Comparison of ENCODE assay signal across 1 cellular context in the genomic region with DNA sequence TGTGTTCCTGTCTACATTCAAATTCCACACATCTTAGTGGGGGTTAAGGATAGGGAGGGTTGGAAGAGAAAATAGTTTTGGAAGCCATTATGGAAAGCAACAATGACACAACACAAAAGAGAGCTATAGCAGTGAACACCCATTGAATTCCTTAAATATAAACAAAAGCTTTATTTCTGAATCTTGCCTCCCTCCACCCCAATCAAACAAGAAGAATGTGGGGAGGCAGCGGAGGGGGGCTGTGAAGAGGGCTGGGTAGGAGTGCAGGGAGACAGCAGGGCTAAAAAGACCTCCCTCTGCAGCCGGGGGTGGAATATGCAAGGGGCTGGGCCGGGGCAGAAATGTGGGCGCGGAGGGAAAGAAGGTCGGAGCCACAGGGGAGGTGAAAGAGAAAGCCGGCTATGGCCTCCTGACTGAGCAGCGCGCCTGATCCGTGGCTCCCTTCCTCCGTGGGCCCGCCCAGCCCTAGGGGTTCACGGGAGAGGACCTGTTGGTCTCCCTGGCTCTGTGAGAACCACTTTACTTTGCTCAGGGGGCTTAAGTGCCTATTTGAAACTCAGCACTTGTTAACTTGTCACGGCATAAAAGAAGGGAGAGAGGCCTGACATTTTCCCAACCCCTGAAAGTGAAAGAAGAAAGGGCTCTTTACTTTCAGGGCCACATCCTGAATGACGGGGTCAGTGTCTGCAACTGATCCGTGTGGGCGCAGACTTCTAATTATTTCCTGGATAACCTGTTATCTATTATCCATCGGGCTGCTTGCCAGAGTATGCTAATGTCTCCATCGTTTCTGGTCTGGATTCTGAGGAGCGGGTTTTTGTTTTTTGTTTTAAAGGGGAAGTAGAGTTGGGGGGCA.
TF ChIP-seq lines count a peak whose summit lies in the region.

No MANE protein-coding gene starts in this region.

TF ChIP-seq in HepG2, 621 proteins besides CTCF, POLR2A, EP300 and RAD21 (continued from another document and continues in another):
- no peak for TF ChIP-seq MTERF4 (CRISPR knock-in tag; IDR thresholded peaks at IDR 0.05)
- TF ChIP-seq SMAD3 (CRISPR knock-in tag; IDR thresholded peaks at IDR 0.05) = 0 out of 2 replicates have a peak, but pooled peaks have one; percentile 21
- 0 out of 2 replicates have a peak, but pooled peaks have one; percentile 3 for TF ChIP-seq MED1 (CRISPR knock-in tag; IDR thresholded peaks at IDR 0.05)
- TF ChIP-seq YY1 (IDR thresholded peaks at IDR 0.05; ENCODE audit: insufficient read depth, insufficient replicate concordance, low read depth, low read length) = peak; percentile 36
- TF ChIP-seq FOSL2 (CRISPR knock-in tag; IDR thresholded peaks at IDR 0.05) = 0 out of 2 replicates have a peak, but pooled peaks have one; percentile 3
- TF ChIP-seq ZNF777 (CRISPR knock-in tag; IDR thresholded peaks at IDR 0.05) = 0 out of 2 replicates have a peak, but pooled peaks have one; percentile 5
- TF ChIP-seq ZFX (CRISPR knock-in tag; IDR thresholded peaks at IDR 0.05; ENCODE audit: low read depth) = 0 out of 2 replicates have a peak, but pooled peaks have one; percentile 18
- TF ChIP-seq ZNF768 (CRISPR knock-in tag; IDR thresholded peaks at IDR 0.05) = peak; percentile 28; the same call in 1 of the 2 replicates
- TF ChIP-seq ZNF331 (CRISPR knock-in tag; IDR thresholded peaks at IDR 0.05) = 0 out of 2 replicates have a peak, but pooled peaks have one; percentile 27
- no peak for TF ChIP-seq MEF2D (CRISPR knock-in tag; IDR thresholded peaks at IDR 0.05)
- 0 out of 2 replicates have a peak, but pooled peaks have one; percentile 12 for TF ChIP-seq NR2F6 (IDR thresholded peaks at IDR 0.05)
- peak; percentile 7; the same call in 1 of the 2 replicates for TF ChIP-seq NR2F6 (CRISPR knock-in tag; IDR thresholded peaks at IDR 0.05)
- peak; percentile 61 for TF ChIP-seq AGO2 (optimal IDR thresholded peaks at IDR 0.05; ENCODE audit: low read depth, low read length)
- peak; percentile 41; the same call in 1 of the 2 replicates for TF ChIP-seq POLR2AphosphoS5 (IDR thresholded peaks at IDR 0.05; ENCODE audit: low read depth, low read length)
- 0 out of 2 replicates have a peak, but pooled peaks have one; percentile 28 for TF ChIP-seq IRF2 (CRISPR knock-in tag; IDR thresholded peaks at IDR 0.05)
- TF ChIP-seq, protein P1, sequence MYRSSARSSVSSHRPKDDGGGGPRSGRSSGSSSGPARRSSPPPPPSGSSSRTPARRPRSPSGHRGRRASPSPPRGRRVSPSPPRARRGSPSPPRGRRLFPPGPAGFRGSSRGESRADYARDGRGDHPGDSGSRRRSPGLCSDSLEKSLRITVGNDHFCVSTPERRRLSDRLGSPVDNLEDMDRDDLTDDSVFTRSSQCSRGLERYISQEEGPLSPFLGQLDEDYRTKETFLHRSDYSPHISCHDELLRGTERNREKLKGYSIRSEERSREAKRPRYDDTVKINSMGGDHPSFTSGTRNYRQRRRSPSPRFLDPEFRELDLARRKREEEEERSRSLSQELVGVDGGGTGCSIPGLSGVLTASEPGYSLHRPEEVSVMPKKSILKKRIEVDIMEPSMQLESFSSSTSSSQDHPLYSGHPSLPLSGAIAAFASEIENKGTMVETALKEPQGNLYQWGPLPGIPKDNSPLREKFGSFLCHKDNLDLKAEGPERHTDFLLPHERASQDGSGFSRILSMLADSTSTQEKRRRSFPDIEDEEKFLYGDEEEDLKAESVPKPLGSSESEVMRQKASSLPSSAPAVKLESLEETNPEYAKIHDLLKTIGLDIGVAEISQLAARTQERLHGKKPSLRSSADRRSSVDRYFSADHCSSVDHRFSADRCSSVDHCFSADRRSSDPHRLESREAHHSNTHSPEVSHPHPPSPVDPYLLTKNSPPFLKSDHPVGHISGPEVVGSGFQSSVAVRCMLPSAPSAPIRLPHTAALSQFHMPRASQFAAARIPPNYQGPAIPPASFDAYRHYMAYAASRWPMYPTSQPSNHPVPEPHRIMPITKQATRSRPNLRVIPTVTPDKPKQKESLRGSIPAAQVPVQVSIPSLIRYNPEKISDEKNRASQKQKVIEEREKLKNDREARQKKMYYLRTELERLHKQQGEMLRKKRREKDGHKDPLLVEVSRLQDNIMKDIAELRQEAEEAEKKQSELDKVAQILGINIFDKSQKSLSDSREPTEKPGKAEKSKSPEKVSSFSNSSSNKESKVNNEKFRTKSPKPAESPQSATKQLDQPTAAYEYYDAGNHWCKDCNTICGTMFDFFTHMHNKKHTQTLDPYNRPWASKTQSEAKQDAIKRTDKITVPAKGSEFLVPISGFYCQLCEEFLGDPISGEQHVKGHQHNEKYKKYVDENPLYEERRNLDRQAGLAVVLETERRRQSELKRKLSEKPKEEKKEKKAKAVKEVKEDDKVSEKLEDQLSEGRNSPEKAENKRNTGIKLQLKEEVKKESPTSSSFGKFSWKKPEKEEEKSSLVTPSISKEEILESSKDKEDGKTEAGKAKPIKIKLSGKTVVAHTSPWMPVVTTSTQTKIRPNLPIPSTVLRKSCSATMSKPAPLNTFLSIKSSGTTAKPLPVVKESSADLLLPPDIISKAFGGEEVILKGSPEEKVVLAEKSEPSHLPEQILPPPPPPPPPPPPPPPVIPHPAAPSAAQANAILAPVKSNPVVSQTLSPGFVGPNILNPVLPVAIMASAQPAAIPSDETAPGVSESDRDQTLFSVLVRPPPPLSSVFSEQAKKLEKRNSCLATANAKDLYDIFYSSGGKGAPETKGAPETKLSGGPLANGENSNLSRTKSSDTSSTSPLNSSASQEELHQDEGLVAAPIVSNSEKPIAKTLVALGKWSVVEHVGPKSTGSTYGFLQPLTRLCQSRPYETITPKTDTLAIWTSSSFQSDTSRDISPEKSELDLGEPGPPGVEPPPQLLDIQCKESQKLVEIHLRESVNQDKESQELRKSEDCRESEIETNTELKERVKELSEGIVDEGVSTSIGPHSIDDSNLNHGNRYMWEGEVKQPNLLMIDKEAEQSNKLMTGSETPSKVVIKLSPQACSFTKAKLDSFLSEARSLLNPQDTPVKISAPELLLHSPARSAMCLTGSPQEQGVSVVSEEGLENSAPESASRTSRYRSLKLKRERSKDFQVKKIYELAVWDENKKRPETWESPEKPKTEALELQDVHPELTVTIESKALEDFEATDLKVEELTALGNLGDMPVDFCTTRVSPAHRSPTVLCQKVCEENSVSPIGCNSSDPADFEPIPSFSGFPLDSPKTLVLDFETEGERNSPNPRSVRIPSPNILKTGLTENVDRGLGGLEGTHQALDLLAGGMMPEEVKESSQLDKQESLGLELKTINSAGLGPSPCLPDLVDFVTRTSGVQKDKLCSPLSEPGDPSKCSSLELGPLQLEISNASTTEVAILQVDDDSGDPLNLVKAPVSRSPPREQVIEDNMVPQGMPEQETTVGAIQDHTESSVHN (CRISPR knock-in tag; IDR thresholded peaks at IDR 0.05) = no peak
- peak; percentile 10; the same call in 1 of the 2 replicates for TF ChIP-seq NR2F2 (IDR thresholded peaks at IDR 0.05; ENCODE audit: borderline replicate concordance, low read depth)
- 0 out of 2 replicates have a peak, but pooled peaks have one; percentile 39 for TF ChIP-seq ZNF710 (CRISPR knock-in tag; IDR thresholded peaks at IDR 0.05; ENCODE audit: borderline replicate concordance)
- peak; percentile 32 for TF ChIP-seq SRSF1 (optimal IDR thresholded peaks at IDR 0.05; ENCODE audit: low read depth, low read length)
- peak; percentile 50 for TF ChIP-seq RBM22 (optimal IDR thresholded peaks at IDR 0.05; ENCODE audit: low read length)
- TF ChIP-seq, protein P2, sequence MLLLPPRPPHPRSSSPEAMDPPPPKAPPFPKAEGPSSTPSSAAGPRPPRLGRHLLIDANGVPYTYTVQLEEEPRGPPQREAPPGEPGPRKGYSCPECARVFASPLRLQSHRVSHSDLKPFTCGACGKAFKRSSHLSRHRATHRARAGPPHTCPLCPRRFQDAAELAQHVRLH (CRISPR knock-in tag; IDR thresholded peaks at IDR 0.05; ENCODE audit: borderline replicate concordance, low read depth) = no peak
- TF ChIP-seq TBX2 (CRISPR knock-in tag; IDR thresholded peaks at IDR 0.05; ENCODE audit: borderline replicate concordance) = peak; percentile 61; the same call in 1 of the 2 replicates
- peak; percentile 21; the same call in 1 of the 2 replicates for TF ChIP-seq MYPOP (CRISPR knock-in tag; IDR thresholded peaks at IDR 0.05)
- TF ChIP-seq KDM3A (CRISPR knock-in tag; IDR thresholded peaks at IDR 0.05; ENCODE audit: low read depth) = no peak
- TF ChIP-seq HNRNPL (IDR thresholded peaks at IDR 0.05; ENCODE audit: low read depth, low read length) = 0 out of 2 replicates have a peak, but pooled peaks have one; percentile 20
- peak; percentile 77 for TF ChIP-seq ZNF687 (CRISPR knock-in tag; IDR thresholded peaks at IDR 0.05)
- TF ChIP-seq, protein P3, sequence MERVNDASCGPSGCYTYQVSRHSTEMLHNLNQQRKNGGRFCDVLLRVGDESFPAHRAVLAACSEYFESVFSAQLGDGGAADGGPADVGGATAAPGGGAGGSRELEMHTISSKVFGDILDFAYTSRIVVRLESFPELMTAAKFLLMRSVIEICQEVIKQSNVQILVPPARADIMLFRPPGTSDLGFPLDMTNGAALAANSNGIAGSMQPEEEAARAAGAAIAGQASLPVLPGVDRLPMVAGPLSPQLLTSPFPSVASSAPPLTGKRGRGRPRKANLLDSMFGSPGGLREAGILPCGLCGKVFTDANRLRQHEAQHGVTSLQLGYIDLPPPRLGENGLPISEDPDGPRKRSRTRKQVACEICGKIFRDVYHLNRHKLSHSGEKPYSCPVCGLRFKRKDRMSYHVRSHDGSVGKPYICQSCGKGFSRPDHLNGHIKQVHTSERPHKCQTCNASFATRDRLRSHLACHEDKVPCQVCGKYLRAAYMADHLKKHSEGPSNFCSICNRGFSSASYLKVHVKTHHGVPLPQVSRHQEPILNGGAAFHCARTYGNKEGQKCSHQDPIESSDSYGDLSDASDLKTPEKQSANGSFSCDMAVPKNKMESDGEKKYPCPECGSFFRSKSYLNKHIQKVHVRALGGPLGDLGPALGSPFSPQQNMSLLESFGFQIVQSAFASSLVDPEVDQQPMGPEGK (CRISPR knock-in tag; IDR thresholded peaks at IDR 0.05) = no peak; the same call in 1 of the 2 replicates
